ENCODE assay signal across 30 cellular contexts in the genomic region with DNA sequence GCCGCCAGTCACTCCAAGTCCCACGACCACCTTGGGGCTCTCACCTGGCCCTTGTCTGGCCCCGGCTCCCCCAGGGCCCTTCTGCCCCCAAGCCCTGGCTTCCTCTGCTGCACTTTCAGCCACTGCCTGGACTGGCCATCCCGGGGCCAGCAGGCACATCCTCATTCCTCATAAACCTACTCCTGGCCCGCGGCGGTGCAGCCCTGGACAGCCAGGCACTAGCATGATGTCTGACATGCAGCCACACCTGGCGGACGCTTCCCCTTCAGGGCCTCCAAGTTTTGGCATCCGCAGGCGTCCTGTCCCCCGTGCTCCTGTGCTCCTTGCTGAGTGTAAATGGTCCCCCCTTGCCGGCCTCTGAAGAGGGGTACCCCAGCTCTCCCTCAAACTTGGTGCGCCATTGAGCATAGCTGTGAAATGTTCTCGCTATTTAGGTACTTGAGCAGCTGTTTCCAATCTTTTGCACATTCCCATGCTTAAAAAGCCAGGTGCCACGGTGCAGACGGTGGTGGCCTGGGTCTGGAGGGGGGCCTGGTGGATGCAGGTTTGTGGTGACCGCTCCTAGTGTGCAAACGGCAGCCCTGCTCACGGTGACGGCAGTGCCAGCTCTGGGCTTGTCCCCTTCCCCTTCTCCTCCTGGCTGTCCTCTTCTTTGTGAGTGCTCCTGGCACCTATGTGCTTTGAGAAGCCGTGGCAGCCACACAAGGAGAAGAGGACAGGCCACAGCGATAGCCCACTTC.
DNase-seq lines count a peak whose midpoint lies in the region; ATAC-seq and TF ChIP-seq lines count a peak whose summit lies in the region.
"Had no signal": no experiment of that assay in that cellular context is flagged by ENCODE, and none has a peak within 500 bp of the region (broad histone marks: within the 10 kb centered on the region; RNA-seq: fewer than 3 reads in every experiment).

No MANE protein-coding gene starts in this region.

- H3K4me3 Mint-ChIP-seq in activated T-cell treated with anti-CD3 and anti-CD28 coated beads, Interleukin-2, amount 50 U/mL, for 24 hours: no peak overlapping the region
- H3K4me3 Mint-ChIP-seq in activated T-cell treated with anti-CD3 and anti-CD28 coated beads, Interleukin-2, amount 50 U/mL, for 4 hours: no peak overlapping the region
- no peak overlapping the region for H3K4me3 Mint-ChIP-seq in T-helper 17 cell
- no peak overlapping the region for H3K4me3 Mint-ChIP-seq in endodermal cell
- peak overlapping the region in 1 of 2 donors; percentile 17 for H3K4me3 Mint-ChIP-seq in stimulated activated naive B cell treated with anti-CD40 and anti-IgM and Interleukin-4, amounts not matched to agents 10 μg/mL and 1 μg/mL and 100 μg/mL, for 72 hours
- H3K4me3 Mint-ChIP-seq: activated CD8-positive, alpha-beta memory T cell treated with anti-CD3 and anti-CD28 coated beads, Interleukin-2, amount 10 ng/mL, durations not matched to agents 7 days and 5 days; activated naive CD8-positive, alpha-beta T cell treated with anti-CD3 and anti-CD28 coated beads for 36 hours; CD8-positive, alpha-beta memory T cell; neural progenitor cell had no signal

- H3K9me3 ChIP-seq in T-helper 17 cell (ENCODE audit: control insufficient read depth, low read length, poor library complexity, severe bottlenecking): no peaks in the 10 kb centered on the region
- H3K9me3 ChIP-seq in endodermal cell (ENCODE audit: control insufficient read depth, low read length): no peaks in the 10 kb centered on the region
- H3K9me3 ChIP-seq: sigmoid colon, thoracic aorta, uterus had no signal

- H3K27me3 Mint-ChIP-seq in activated T-cell treated with anti-CD3 and anti-CD28 coated beads, Interleukin-2, amount 50 U/mL, for 24 hours: no peaks in the 10 kb centered on the region
- H3K27me3 Mint-ChIP-seq in activated T-cell treated with anti-CD3 and anti-CD28 coated beads, Interleukin-2, amount 50 U/mL, for 4 hours (ENCODE audit: low read depth): no peaks in the 10 kb centered on the region
- H3K27me3 Mint-ChIP-seq in T-helper 17 cell (no peaks in the 10 kb centered on the region), endodermal cell (ENCODE audit: insufficient read depth) (no peaks in the 10 kb centered on the region)
- H3K27me3 Mint-ChIP-seq in stimulated activated naive B cell treated with anti-CD40 and anti-IgM and Interleukin-4, amounts not matched to agents 10 μg/mL and 1 μg/mL and 100 μg/mL, for 72 hours: no peaks in the 10 kb centered on the region
- H3K27me3 Mint-ChIP-seq: activated CD8-positive, alpha-beta memory T cell treated with anti-CD3 and anti-CD28 coated beads, Interleukin-2, amount 10 ng/mL, durations not matched to agents 7 days and 5 days; activated naive CD8-positive, alpha-beta T cell treated with anti-CD3 and anti-CD28 coated beads for 36 hours; CD8-positive, alpha-beta memory T cell had no signal

- 93 to 95% methylated on average over 20 to 23 of the region's 23 CpGs for WGBS in endodermal cell (ENCODE audit: insufficient coverage in 1 of 2, insufficient read length in 1 of 2), 2 experiments

- H3K36me3 ChIP-seq in endodermal cell (ENCODE audit: control insufficient read depth, insufficient read depth, low read length): no peaks in the 10 kb centered on the region
- H3K36me3 ChIP-seq: neural progenitor cell, sigmoid colon, thoracic aorta, uterus, WERI-Rb-1 had no signal

- no peaks in the 10 kb centered on the region for H3K27me3 ChIP-seq in endodermal cell (ENCODE audit: control insufficient read depth, insufficient read depth, low read length, poor library complexity, severe bottlenecking)
- H3K27me3 ChIP-seq: neural progenitor cell, sigmoid colon, uterus had no signal

- no peak for DNase-seq in activated T-cell treated with anti-CD3 and anti-CD28 coated beads, Interleukin-2, amount 50 U/mL, for 24 hours
- DNase-seq in activated T-cell treated with anti-CD3 and anti-CD28 coated beads, Interleukin-2, amount 50 U/mL, for 4 hours: no peak
- DNase-seq in T-helper 17 cell (no peak), endodermal cell (peak; percentile 39)
- no peak for DNase-seq in stimulated activated naive B cell treated with anti-CD40 and anti-IgM and Interleukin-4, amounts not matched to agents 10 μg/mL and 1 μg/mL and 100 μg/mL, for 72 hours
- no peak for DNase-seq in effector CD8-positive, alpha-beta T cell (lab: John Stamatoyannopoulos, UW)
- DNase-seq: activated CD8-positive, alpha-beta memory T cell treated with anti-CD3 and anti-CD28 coated beads, Interleukin-2, amount 10 ng/mL, durations not matched to agents 7 days and 5 days; activated naive CD8-positive, alpha-beta T cell treated with anti-CD3 and anti-CD28 coated beads for 36 hours; CD8-positive, alpha-beta memory T cell; DMS153; GOT3; mammary epithelial cell; NCI-H1092; NCI-H187; NCI-H2171; NCI-H510A; sigmoid colon; stimulated activated CD4-positive, alpha-beta T cell treated with anti-CD3 and anti-CD28 coated beads, Interleukin-4, amount 100 ng/mL, for 24 hours; stimulated activated naive CD4-positive, alpha-beta T cell; T-helper 9 cell; WERI-Rb-1 had no signal

- H3K9ac ChIP-seq in endodermal cell (ENCODE audit: extremely low read depth, low read length, poor library complexity, severe bottlenecking): no peak overlapping the region
- H3K9ac ChIP-seq: neural progenitor cell had no signal

- no peaks in the 10 kb centered on the region for H3K9me3 Mint-ChIP-seq in activated T-cell treated with anti-CD3 and anti-CD28 coated beads, Interleukin-2, amount 50 U/mL, for 24 hours
- no peaks in the 10 kb centered on the region for H3K9me3 Mint-ChIP-seq in activated T-cell treated with anti-CD3 and anti-CD28 coated beads, Interleukin-2, amount 50 U/mL, for 4 hours
- H3K9me3 Mint-ChIP-seq in endodermal cell: no peaks in the 10 kb centered on the region
- H3K9me3 Mint-ChIP-seq in stimulated activated naive B cell treated with anti-CD40 and anti-IgM and Interleukin-4, amounts not matched to agents 10 μg/mL and 1 μg/mL and 100 μg/mL, for 72 hours: no peaks in the 10 kb centered on the region
- H3K9me3 Mint-ChIP-seq: activated naive CD8-positive, alpha-beta T cell treated with anti-CD3 and anti-CD28 coated beads for 36 hours; CD8-positive, alpha-beta memory T cell; IgD-negative memory B cell; neural progenitor cell had no signal

- peaks cover 53% of the 10 kb centered on the region for H3K36me3 Mint-ChIP-seq in activated T-cell treated with anti-CD3 and anti-CD28 coated beads, Interleukin-2, amount 50 U/mL, for 24 hours (ENCODE audit: low read depth)
- H3K36me3 Mint-ChIP-seq in activated T-cell treated with anti-CD3 and anti-CD28 coated beads, Interleukin-2, amount 50 U/mL, for 4 hours (ENCODE audit: insufficient read depth): peaks cover 13% of the 10 kb centered on the region
- H3K36me3 Mint-ChIP-seq in T-helper 17 cell (ENCODE audit: low read depth): peaks cover 9% of the 10 kb centered on the region
- no peaks in the 10 kb centered on the region for H3K36me3 Mint-ChIP-seq in endodermal cell (ENCODE audit: low read depth)
- H3K36me3 Mint-ChIP-seq in stimulated activated naive B cell treated with anti-CD40 and anti-IgM and Interleukin-4, amounts not matched to agents 10 μg/mL and 1 μg/mL and 100 μg/mL, for 72 hours: peaks cover 28 to 48% of the 10 kb centered on the region in 2 donors
- H3K36me3 Mint-ChIP-seq: neural progenitor cell had no signal

- no peak overlapping the region for H3K4me3 ChIP-seq in endodermal cell (ENCODE audit: low read length)
- H3K4me3 ChIP-seq: neural progenitor cell, sigmoid colon, SK-N-MC, thoracic aorta, uterus had no signal

- peak overlapping the region; percentile 57 for H3K27ac Mint-ChIP-seq in activated T-cell treated with anti-CD3 and anti-CD28 coated beads, Interleukin-2, amount 50 U/mL, for 24 hours
- H3K27ac Mint-ChIP-seq in T-helper 17 cell (peak overlapping the region; percentile 77), endodermal cell (no peak overlapping the region)
- peak overlapping the region; percentile 78 for H3K27ac Mint-ChIP-seq in stimulated activated naive B cell treated with anti-CD40 and anti-IgM and Interleukin-4, amounts not matched to agents 10 μg/mL and 1 μg/mL and 100 μg/mL, for 72 hours
- H3K27ac Mint-ChIP-seq: activated CD8-positive, alpha-beta memory T cell treated with anti-CD3 and anti-CD28 coated beads, Interleukin-2, amount 10 ng/mL, durations not matched to agents 7 days and 5 days; activated naive CD8-positive, alpha-beta T cell treated with anti-CD3 and anti-CD28 coated beads for 36 hours; neural progenitor cell had no signal

- no peak for TF ChIP-seq CTCF in endodermal cell (conservative IDR thresholded peaks at IDR 0.05)

- no peak overlapping the region for H3K27ac ChIP-seq in endodermal cell (ENCODE audit: low read depth, low read length)
- H3K27ac ChIP-seq: epithelial cell of prostate, neural progenitor cell, RWPE1, sigmoid colon, SK-N-MC, thoracic aorta, uterus, WERI-Rb-1 had no signal

- no peak for ATAC-seq in activated T-cell treated with anti-CD3 and anti-CD28 coated beads, Interleukin-2, amount 50 U/mL, for 4 hours
- ATAC-seq in T-helper 17 cell: no peak
- no peak for ATAC-seq in stimulated activated naive B cell treated with anti-CD40 and anti-IgM and Interleukin-4, amounts not matched to agents 10 μg/mL and 1 μg/mL and 100 μg/mL, for 72 hours (replicated peaks)
- no peak for ATAC-seq in HG02798 (IDR thresholded peaks at IDR 0.05; ENCODE audit: poor library complexity, unreplicated experiment)
- ATAC-seq in HG02623 (IDR thresholded peaks at IDR 0.05; ENCODE audit: unreplicated experiment): no peak
- ATAC-seq: activated CD8-positive, alpha-beta memory T cell treated with anti-CD3 and anti-CD28 coated beads, Interleukin-2, amount 10 ng/mL, durations not matched to agents 7 days and 5 days had no signal

- no peaks in the 10 kb centered on the region for H3K4me1 ChIP-seq in endodermal cell (ENCODE audit: control insufficient read depth, insufficient read depth, low read length)
- H3K4me1 ChIP-seq: uterus had no signal

- peaks cover 28% of the 10 kb centered on the region for H3K4me1 Mint-ChIP-seq in activated T-cell treated with anti-CD3 and anti-CD28 coated beads, Interleukin-2, amount 50 U/mL, for 24 hours (ENCODE audit: low read depth)
- peaks cover 28% of the 10 kb centered on the region for H3K4me1 Mint-ChIP-seq in activated T-cell treated with anti-CD3 and anti-CD28 coated beads, Interleukin-2, amount 50 U/mL, for 4 hours (ENCODE audit: low read depth)
- H3K4me1 Mint-ChIP-seq in T-helper 17 cell: peaks cover 34% of the 10 kb centered on the region
- H3K4me1 Mint-ChIP-seq in endodermal cell: peaks cover 20% of the 10 kb centered on the region
- H3K4me1 Mint-ChIP-seq in stimulated activated naive B cell treated with anti-CD40 and anti-IgM and Interleukin-4, amounts not matched to agents 10 μg/mL and 1 μg/mL and 100 μg/mL, for 72 hours: peaks cover 19 to 48% of the 10 kb centered on the region in 2 donors
